Comparison of ENCODE assay signal across 23 cellular contexts in the genomic region with DNA sequence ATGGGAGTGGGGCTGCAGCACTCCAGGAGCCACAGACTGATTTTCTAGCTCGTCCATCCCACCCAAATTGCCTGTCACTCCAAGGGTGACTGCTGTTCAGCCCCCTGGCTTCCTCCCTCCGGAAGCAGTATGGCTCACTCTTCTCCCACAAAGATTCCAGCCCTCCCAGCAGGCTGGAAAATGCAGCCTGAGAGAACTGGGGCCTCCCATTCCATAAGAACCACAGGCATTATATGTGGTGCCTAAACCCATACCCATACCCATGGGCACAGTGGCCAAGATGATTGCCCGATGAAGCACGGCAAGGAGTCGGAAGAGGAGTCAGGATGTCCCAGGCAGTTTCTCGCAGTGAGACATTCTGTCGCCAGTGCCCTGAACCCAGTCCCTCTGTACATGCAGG. TPM values are rescaled to one million over a fixed set of nuclear protein-coding genes. Genes with fewer than 3 reads are reported as not detected.
"Had no signal": no experiment of that assay in that cellular context is flagged by ENCODE, and none has a peak within 500 bp of the region (broad histone marks: within the 10 kb centered on the region; RNA-seq: fewer than 3 reads in every experiment).

No MANE protein-coding gene starts in this region.

- DNase-seq: activated CD4-positive, alpha-beta T cell treated with anti-CD3 and anti-CD28 coated beads for 1 hour; activated CD4-positive, alpha-beta T cell treated with anti-CD3 and anti-CD28 coated beads, Interleukin-2, amount 50 U/mL, for 1 hour; activated CD8-positive, alpha-beta T cell treated with anti-CD3 and anti-CD28 coated beads, Interleukin-2, amount 10 ng/mL, durations not matched to agents 7 days and 5 days; activated naive CD4-positive, alpha-beta T cell treated with Interleukin-2 at 50 U/mL for 16 hours; activated naive CD8-positive, alpha-beta T cell treated with anti-CD3 and anti-CD28 coated beads, Interleukin-2, amount 50 U/mL, for 24 hours; activated T-cell treated with anti-CD3 and anti-CD28 coated beads, Interleukin-2, amount 50 U/mL, for 24 hours; dermis blood vessel endothelial cell; effector CD8-positive, alpha-beta T cell; gastrocnemius medialis; hypothalamus; left ventricle myocardium superior; midbrain; nucleus accumbens; stimulated activated CD4-positive, alpha-beta T cell treated with anti-CD3 and anti-CD28 coated beads, Interleukin-4, amount 100 ng/mL, for 1 hour; stimulated activated naive CD8-positive, alpha-beta T cell treated with anti-CD3 and anti-CD28 coated beads, Interleukin-15, Interleukin-2, amounts not matched to agents 100 U/mL and 50 U/mL, for 24 hours; T-helper 1 cell had no signal

- H3K27ac ChIP-seq: cardiac muscle cell, gastrocnemius medialis, tibial artery had no signal

- H3K9me3 ChIP-seq: gastrocnemius medialis, tibial artery had no signal

- H3K4me3 ChIP-seq: cardiac muscle cell, gastrocnemius medialis, tibial artery had no signal

- H3K27ac Mint-ChIP-seq: activated CD8-positive, alpha-beta T cell treated with anti-CD3 and anti-CD28 coated beads, Interleukin-2, amount 10 ng/mL, durations not matched to agents 7 days and 5 days; activated naive CD8-positive, alpha-beta T cell treated with anti-CD3 and anti-CD28 coated beads, Interleukin-2, amount 50 U/mL, for 24 hours; activated T-cell treated with anti-CD3 and anti-CD28 coated beads, Interleukin-2, amount 50 U/mL, for 24 hours; activated T-helper 2 cell treated with anti-CD3 and anti-CD28 coated beads, Interferon-gamma antibody, Interleukin-2, Interleukin-4, amounts not matched to agents 10 μg/mL and 5 μg/mL and 100 μg/mL, durations not matched to agents 14 hours and 24 hours and 36 hours had no signal

- ATAC-seq: activated CD8-positive, alpha-beta T cell treated with anti-CD3 and anti-CD28 coated beads, Interleukin-2, amount 10 ng/mL, durations not matched to agents 7 days and 5 days; activated naive CD8-positive, alpha-beta T cell treated with anti-CD3 and anti-CD28 coated beads, Interleukin-2, amount 50 U/mL, for 24 hours; gastrocnemius medialis; sciatic nerve; stimulated activated naive CD8-positive, alpha-beta T cell treated with anti-CD3 and anti-CD28 coated beads, Interleukin-15, Interleukin-2, amounts not matched to agents 100 U/mL and 50 U/mL, for 24 hours had no signal

- H3K4me1 ChIP-seq: gastrocnemius medialis had no signal

- H3K9me3 Mint-ChIP-seq: activated naive CD8-positive, alpha-beta T cell treated with anti-CD3 and anti-CD28 coated beads, Interleukin-2, amount 50 U/mL, for 24 hours; activated T-cell treated with anti-CD3 and anti-CD28 coated beads, Interleukin-2, amount 50 U/mL, for 24 hours; activated T-helper 2 cell treated with anti-CD3 and anti-CD28 coated beads, Interferon-gamma antibody, Interleukin-2, Interleukin-4, amounts not matched to agents 10 μg/mL and 5 μg/mL and 100 μg/mL, durations not matched to agents 14 hours and 24 hours and 36 hours; nephron had no signal

- H3K36me3 ChIP-seq: gastrocnemius medialis had no signal

- H3K4me3 Mint-ChIP-seq: activated CD8-positive, alpha-beta T cell treated with anti-CD3 and anti-CD28 coated beads, Interleukin-2, amount 10 ng/mL, durations not matched to agents 7 days and 5 days; activated naive CD8-positive, alpha-beta T cell treated with anti-CD3 and anti-CD28 coated beads, Interleukin-2, amount 50 U/mL, for 24 hours; activated T-cell treated with anti-CD3 and anti-CD28 coated beads, Interleukin-2, amount 50 U/mL, for 24 hours; nephron had no signal

- H3K4me1 Mint-ChIP-seq: activated naive CD8-positive, alpha-beta T cell treated with anti-CD3 and anti-CD28 coated beads, Interleukin-2, amount 50 U/mL, for 24 hours had no signal

- H3K27me3 Mint-ChIP-seq: activated naive CD8-positive, alpha-beta T cell treated with anti-CD3 and anti-CD28 coated beads, Interleukin-2, amount 50 U/mL, for 24 hours; activated T-cell treated with anti-CD3 and anti-CD28 coated beads, Interleukin-2, amount 50 U/mL, for 24 hours had no signal

- H3K27me3 ChIP-seq: cardiac muscle cell, gastrocnemius medialis, tibial artery had no signal

RNA-seq across cellular contexts. Expression of gene DLEC1, which starts 54.4 kb away (rescaled TPM):
- total RNA-seq: endothelial cell of umbilical vein, gastrocnemius medialis had no signal
- polyA plus RNA-seq: cardiac muscle cell, endothelial cell of umbilical vein, mammary epithelial cell had no signal
